ENCODE assay signal across 9 cellular contexts in the genomic region with DNA sequence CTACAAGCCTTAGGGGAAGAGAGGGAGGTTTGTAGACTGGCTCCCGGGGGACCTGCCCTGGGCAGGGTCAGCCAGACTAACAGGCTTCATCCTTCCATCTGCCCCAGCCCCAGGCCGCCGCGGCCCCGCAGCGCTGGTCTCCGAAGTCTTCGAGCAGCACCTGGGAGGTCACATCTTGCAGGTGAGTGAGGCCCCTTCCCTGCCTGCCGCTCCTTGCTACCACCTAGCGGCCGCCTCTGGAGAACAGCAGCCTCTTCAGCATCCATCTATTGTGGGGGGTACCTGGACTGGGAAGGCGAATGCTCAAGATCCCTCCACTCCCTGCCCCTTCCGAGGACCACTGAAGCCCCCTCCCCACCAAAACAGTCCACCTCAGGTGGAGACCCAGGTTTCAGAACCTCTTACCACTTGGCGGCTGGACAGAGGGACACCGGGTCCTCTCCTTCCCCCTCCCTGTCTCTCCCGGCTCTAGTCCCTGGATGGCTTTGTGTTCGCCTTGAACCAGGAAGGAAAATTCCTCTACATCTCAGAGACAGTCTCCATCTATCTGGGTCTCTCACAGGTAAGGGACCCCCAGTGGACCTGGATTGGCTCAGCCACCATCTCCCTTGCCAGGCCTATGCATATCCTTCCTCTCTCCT. TPM values are rescaled to one million over a fixed set of nuclear protein-coding genes. Genes with fewer than 3 reads are reported as not detected.
DNase-seq lines count a peak whose midpoint lies in the region; ATAC-seq and TF ChIP-seq lines count a peak whose summit lies in the region.
"Had no signal": no experiment of that assay in that cellular context is flagged by ENCODE, and none has a peak within 500 bp of the region (broad histone marks: within the 10 kb centered on the region; RNA-seq: fewer than 3 reads in every experiment).

No MANE protein-coding gene starts in this region.

- H3K27ac Mint-ChIP-seq in CD8-positive, alpha-beta T cell: no peak overlapping the region

- CTCF ChIA-PET in CD8-positive, alpha-beta T cell (lab: Charles Lee): interaction anchor here (0.7 to 2.8 kb wide), 3 partner anchors 19 to 544 kb away, joined by 4 to 10 read pairs (median 4); no protein-coding TSS in a partner anchor

- H3K27ac ChIP-seq in CD8-positive, alpha-beta T cell (ENCODE audit: low read depth, low read length): no peak overlapping the region

- ATAC-seq in CD8-positive, alpha-beta T cell: peak; percentile 34
- ATAC-seq in left colon (peak; percentile 35), HG02763 (IDR thresholded peaks at IDR 0.05; ENCODE audit: unreplicated experiment) (no peak), HG03432 (IDR thresholded peaks at IDR 0.05; ENCODE audit: unreplicated experiment) (no peak)

- peaks cover 16% of the 10 kb centered on the region for H3K4me1 ChIP-seq in CD8-positive, alpha-beta T cell (ENCODE audit: insufficient read depth, low read length)

- peak; percentile 30 to 81 (median 68) for DNase-seq in CD8-positive, alpha-beta T cell
- DNase-seq in HuH-7 (ENCODE audit: low spot score) (peak; percentile 89), T-helper 1 cell (peak; percentile 47 to 60 (median 56)), astrocyte of the hippocampus (ENCODE audit: low read depth, low spot score) (peak; percentile 50), left colon (peak in 1 of 2 donors; percentile 61)
- peak; percentile 36 for DNase-seq in stimulated activated CD8-positive, alpha-beta memory T cell treated with anti-CD3 and anti-CD28 coated beads, Interleukin-12 subunit alpha, Interleukin-12 subunit beta, amount 100 ng/mL, for 1 hour (ENCODE audit: low read depth)
- DNase-seq: left cardiac atrium had no signal

- no peaks in the 10 kb centered on the region for H3K9me3 Mint-ChIP-seq in CD8-positive, alpha-beta T cell

- no peak overlapping the region for H3K4me3 ChIP-seq in CD8-positive, alpha-beta T cell (ENCODE audit: low read depth, low read length)

- H3K4me3 Mint-ChIP-seq in CD8-positive, alpha-beta T cell: no peak overlapping the region

- peaks cover 9% of the 10 kb centered on the region for H3K27me3 ChIP-seq in CD8-positive, alpha-beta T cell (ENCODE audit: insufficient read depth, low read length)

- POLR2A ChIA-PET in CD8-positive, alpha-beta T cell (lab: Charles Lee): no interaction called here

- peaks cover 26% of the 10 kb centered on the region for H3K27me3 Mint-ChIP-seq in CD8-positive, alpha-beta T cell (ENCODE audit: low read depth)

- no peaks in the 10 kb centered on the region for H3K9me3 ChIP-seq in CD8-positive, alpha-beta T cell (ENCODE audit: low read length)

- H3K36me3 Mint-ChIP-seq in CD8-positive, alpha-beta T cell: no peaks in the 10 kb centered on the region

- H3K36me3 ChIP-seq in CD8-positive, alpha-beta T cell (ENCODE audit: insufficient read depth, low read length): no peaks in the 10 kb centered on the region

- peaks cover 17% of the 10 kb centered on the region for H3K4me1 Mint-ChIP-seq in CD8-positive, alpha-beta T cell (ENCODE audit: low read depth)

- intact Hi-C loops in CD8-positive, alpha-beta T cell (cut with DNase I, micrococcal nuclease): loop anchor here (1.0 kb wide), 2 partner anchors 19 to 275 kb away; no protein-coding TSS in a partner anchor
- intact Hi-C loops in left colon (cut with DNase I, micrococcal nuclease): no loop called here

- TF ChIP-seq CTCF in CD8-positive, alpha-beta T cell (IDR thresholded peaks at IDR 0.05): peak; percentile 72

RNA-seq across cellular contexts. Expression of a gene that starts 12.7 kb away (rescaled TPM):
- total RNA-seq in CD8-positive, alpha-beta T cell: 1 to 10 TPM; 1.1 to 1.6 TPM
- total RNA-seq in left colon: 1 to 10 TPM in 1 of 2 donors, under 1 TPM in 1; 0.37 to 1.6 TPM

RNA-seq across cellular contexts. Expression of a gene that starts 16.1 kb away (rescaled TPM):
- total RNA-seq in CD8-positive, alpha-beta T cell: 10 to 100 TPM; 17.9 to 18.4 TPM
- 10 to 100 TPM; 27.6 to 33.1 TPM for total RNA-seq in left colon

Comparison
In these comparisons a context has a peak if more than half of its experiments do, and no peak if none do; other contexts are left out.
1. ATAC-seq: peak in CD8-positive, alpha-beta T cell (single experiment) and left colon (single experiment); none in HG02763 (single experiment) and HG03432 (single experiment).
2. intact Hi-C loops: an anchor here in CD8-positive, alpha-beta T cell (1.0 kb wide); none called in left colon.